In genomic region chr2:150811259-150811912, GRCh38 we compare ENCODE assay signal across 15 cellular contexts.
DNase-seq lines count a peak whose midpoint lies in the region; ATAC-seq and TF ChIP-seq lines count a peak whose summit lies in the region.
"Had no signal": no experiment of that assay in that cellular context is flagged by ENCODE, and none has a peak within 500 bp of the region (broad histone marks: within the 10 kb centered on the region; RNA-seq: fewer than 3 reads in every experiment).

No MANE protein-coding gene starts in this region.

- DNase-seq in Right ventricle myocardium inferior (ENCODE audit: missing footprints) (no peak), left ventricle myocardium inferior (no peak), fibroblast of peridontal ligament (ENCODE audit: extremely low read depth) (peak; percentile 66), stromal cell of bone marrow (ENCODE audit: low read depth) (peak; percentile 43), NCI-H69 (lab: John Stamatoyannopoulos, UW) (no peak), substantia nigra (lab: John Stamatoyannopoulos, UW) (no peak)
- DNase-seq: activated CD4-positive, alpha-beta T cell treated with anti-CD3 and anti-CD28 coated beads for 48 hours; Calu3; mammary epithelial cell; occipital lobe; uterus had no signal

- H3K27me3 ChIP-seq in left ventricle myocardium inferior (ENCODE audit: low read depth), result no peaks in the 10 kb centered on the region
- H3K27me3 ChIP-seq: breast epithelium, uterus had no signal

- TF ChIP-seq CTCF in left ventricle myocardium inferior (IDR thresholded peaks at IDR 0.05; ENCODE audit: borderline replicate concordance), result no peak

- H3K4me3 ChIP-seq in left ventricle myocardium inferior, result no peak overlapping the region
- H3K4me3 ChIP-seq: A549, breast epithelium, uterus had no signal

- intact Hi-C loops in Right ventricle myocardium inferior (cut with DNase I), result no loop called here
- intact Hi-C loops in left ventricle myocardium inferior (cut with micrococcal nuclease), result no loop called here

- ATAC-seq in Right ventricle myocardium inferior, result peak; percentile 60
- peak; percentile 71 for ATAC-seq in HG03520 (IDR thresholded peaks at IDR 0.05; ENCODE audit: unreplicated experiment)
- ATAC-seq in HG03280 (IDR thresholded peaks at IDR 0.05; ENCODE audit: unreplicated experiment), result no peak
- ATAC-seq: A549 had no signal

- no peaks in the 10 kb centered on the region for H3K4me1 ChIP-seq in left ventricle myocardium inferior
- H3K4me1 ChIP-seq: A549, breast epithelium, uterus had no signal

- H3K36me3 ChIP-seq in left ventricle myocardium inferior, result no peaks in the 10 kb centered on the region
- H3K36me3 ChIP-seq: breast epithelium, uterus had no signal

- H3K9me3 ChIP-seq in left ventricle myocardium inferior (replicated peaks), result no peaks in the 10 kb centered on the region
- H3K9me3 ChIP-seq: A549, breast epithelium, uterus had no signal

- H3K27ac ChIP-seq in left ventricle myocardium inferior (replicated peaks) (no peak overlapping the region), substantia nigra (ENCODE audit: low read depth, low read length, poor library complexity, severe bottlenecking) (no peak overlapping the region)
- H3K27ac ChIP-seq: A549, breast epithelium, uterus had no signal

Comparison
In these comparisons a context has a peak if more than half of its experiments do, and no peak if none do; other contexts are left out.
1. DNase-seq: peak in fibroblast of peridontal ligament (single experiment) and stromal cell of bone marrow (single experiment); none in Right ventricle myocardium inferior (single experiment), left ventricle myocardium inferior (single experiment), NCI-H69 (single experiment) and substantia nigra (0 of 49).